Comparison of ENCODE assay signal across 8 cellular contexts in genomic region chr17:44210342-44211192, GRCh38. TPM values are rescaled to one million over a fixed set of nuclear protein-coding genes. Genes with fewer than 3 reads are reported as not detected.
DNase-seq lines count a peak whose midpoint lies in the region; ATAC-seq and TF ChIP-seq lines count a peak whose summit lies in the region.

No MANE protein-coding gene starts in this region.

- DNase-seq in CD4-positive, alpha-beta T cell, result peak; percentile 83 to 93 (median 90)
- peak; percentile 38 for DNase-seq in SKM-1 (lab: John Stamatoyannopoulos, UW; ENCODE audit: unreplicated experiment)
- DNase-seq in cardiac muscle cell (ENCODE audit: low read depth in 1 of 2, low spot score in 1 of 2), result peak; percentile 88 to 93
- DNase-seq in progenitor cell of endocrine pancreas (ENCODE audit: low spot score, unreplicated experiment), result peak; percentile 77
- peak; percentile 86 for DNase-seq in ureter (ENCODE audit: low spot score)

- H3K9me3 ChIP-seq in CD4-positive, alpha-beta T cell (ENCODE audit: control insufficient read depth, low read length), result no peaks in the 10 kb centered on the region
- no peaks in the 10 kb centered on the region for H3K9me3 ChIP-seq in cardiac muscle cell (ENCODE audit: low read depth)

- POLR2A ChIA-PET in CD4-positive, alpha-beta T cell (lab: Charles Lee), result interaction anchor here (0.5 to 4.9 kb wide), 13 partner anchors 10 to 334 kb away, joined by 3 to 84 read pairs (median 12); partner anchors contain the start of genes ATXN7L3, GRN, HDAC5 and SLC25A39

- CTCF ChIA-PET in CD4-positive, alpha-beta T cell (lab: Charles Lee), result interaction anchor here (0.6 to 3.3 kb wide), 35 partner anchors 8 to 853 kb away, joined by 3 to 37 read pairs (median 4); partner anchors contain the start of genes ATXN7L3, GRN, HDAC5 and HROB

- H3K9me3 Mint-ChIP-seq in CD4-positive, alpha-beta T cell, result no peaks in the 10 kb centered on the region
- H3K9me3 Mint-ChIP-seq in IgD-negative memory B cell (no peaks in the 10 kb centered on the region), progenitor cell of endocrine pancreas (ENCODE audit: low read depth) (no peaks in the 10 kb centered on the region)
- H3K9me3 Mint-ChIP-seq in activated naive CD8-positive, alpha-beta T cell (ENCODE audit: low read depth), result no peaks in the 10 kb centered on the region

- peaks cover 36% of the 10 kb centered on the region for H3K36me3 ChIP-seq in cardiac muscle cell

- H3K27ac ChIP-seq in CD4-positive, alpha-beta T cell (ENCODE audit: low read depth, low read length), result peak overlapping the region; percentile 53
- H3K27ac ChIP-seq in cardiac muscle cell, result peak overlapping the region; percentile 26

- H3K36me3 Mint-ChIP-seq in CD4-positive, alpha-beta T cell (ENCODE audit: low read depth), result peaks cover 78% of the 10 kb centered on the region
- H3K36me3 Mint-ChIP-seq in IgD-negative memory B cell, result peaks cover 3% of the 10 kb centered on the region
- H3K36me3 Mint-ChIP-seq in activated naive CD8-positive, alpha-beta T cell, result peaks cover 10% of the 10 kb centered on the region
- H3K36me3 Mint-ChIP-seq in progenitor cell of endocrine pancreas (ENCODE audit: insufficient read depth), result peaks cover 32% of the 10 kb centered on the region

- peak overlapping the region; percentile 65 for H3K4me3 Mint-ChIP-seq in CD4-positive, alpha-beta T cell
- H3K4me3 Mint-ChIP-seq in IgD-negative memory B cell (peak overlapping the region in 3 of 4 donors; percentile 28 to 84 (median 34)), progenitor cell of endocrine pancreas (ENCODE audit: low read depth) (no peak overlapping the region)
- H3K4me3 Mint-ChIP-seq in activated naive CD8-positive, alpha-beta T cell, result peak overlapping the region; percentile 74

- TF ChIP-seq CTCF in CD4-positive, alpha-beta T cell (IDR thresholded peaks at IDR 0.05), result peak; percentile 98
- TF ChIP-seq CTCF in cardiac muscle cell (IDR thresholded peaks at IDR 0.05; ENCODE audit: low read depth, low read length), result peak; percentile 98
- TF ChIP-seq CTCF in progenitor cell of endocrine pancreas (IDR thresholded peaks at IDR 0.05; ENCODE audit: unreplicated experiment), result peak; percentile 96

- peaks cover 41% of the 10 kb centered on the region for H3K4me1 Mint-ChIP-seq in CD4-positive, alpha-beta T cell (ENCODE audit: low read depth)
- H3K4me1 Mint-ChIP-seq in IgD-negative memory B cell (peaks cover 9 to 36% (median 33%) of the 10 kb centered on the region in 3 donors), progenitor cell of endocrine pancreas (ENCODE audit: low read depth) (no peaks in the 10 kb centered on the region)
- peaks cover 66% of the 10 kb centered on the region for H3K4me1 Mint-ChIP-seq in activated naive CD8-positive, alpha-beta T cell (ENCODE audit: low read depth)

- no peaks in the 10 kb centered on the region for H3K4me1 ChIP-seq in cardiac muscle cell (ENCODE audit: low read depth)

- no peaks in the 10 kb centered on the region for H3K27me3 ChIP-seq in CD4-positive, alpha-beta T cell (ENCODE audit: control insufficient read depth, insufficient read depth, low read length)
- no peaks in the 10 kb centered on the region for H3K27me3 ChIP-seq in cardiac muscle cell

- intact Hi-C loops in CD4-positive, alpha-beta T cell (cut with DNase I, micrococcal nuclease), result loop anchor here (1.0 kb wide), 4 partner anchors 8 to 140 kb away; partner anchors contain the start of gene GRN (in 1 of the 2)

- ATAC-seq in CD4-positive, alpha-beta T cell (ENCODE audit: poor library complexity), result peak; percentile 97
- peak; percentile 78 for ATAC-seq in GM19467 (IDR thresholded peaks at IDR 0.05; ENCODE audit: unreplicated experiment)

- peak overlapping the region; percentile 59 for H3K27ac Mint-ChIP-seq in CD4-positive, alpha-beta T cell
- peak overlapping the region in 2 of 3 donors; percentile 88 to 93 for H3K27ac Mint-ChIP-seq in IgD-negative memory B cell
- H3K27ac Mint-ChIP-seq in activated naive CD8-positive, alpha-beta T cell, result peak overlapping the region; percentile 82
- no peak overlapping the region for H3K27ac Mint-ChIP-seq in progenitor cell of endocrine pancreas

- H3K4me3 ChIP-seq in cardiac muscle cell, result no peak overlapping the region

- no peaks in the 10 kb centered on the region for H3K27me3 Mint-ChIP-seq in CD4-positive, alpha-beta T cell
- H3K27me3 Mint-ChIP-seq in IgD-negative memory B cell, result no peaks in the 10 kb centered on the region
- H3K27me3 Mint-ChIP-seq in activated naive CD8-positive, alpha-beta T cell, result no peaks in the 10 kb centered on the region
- no peaks in the 10 kb centered on the region for H3K27me3 Mint-ChIP-seq in progenitor cell of endocrine pancreas

RNA-seq across cellular contexts. Expression of gene UBTF, which starts 8.9 kb away (rescaled TPM):
- total RNA-seq in CD4-positive, alpha-beta T cell, result 100 to 1,000 TPM; 148 to 158 TPM
- polyA plus RNA-seq in IgD-negative memory B cell (74.3 TPM), cardiac muscle cell (51.1 and 52.1 TPM in 2 replicates)
- total RNA-seq in cardiac muscle cell (70.6 and 75.0 TPM in 2 replicates), progenitor cell of endocrine pancreas (94.2 and 100 TPM in 2 replicates), ureter (108 TPM)

RNA-seq across cellular contexts. Expression of gene ATXN7L3, which starts 10.9 kb away (rescaled TPM):
- total RNA-seq in CD4-positive, alpha-beta T cell, result 10 to 100 TPM; 85.2 to 99.2 TPM
- 15.4 TPM for polyA plus RNA-seq in IgD-negative memory B cell
- total RNA-seq in cardiac muscle cell, result 79.0 and 91.0 TPM in 2 replicates
- polyA plus RNA-seq in cardiac muscle cell, result 24.7 and 31.4 TPM in 2 replicates
- 117 and 135 TPM in 2 replicates for total RNA-seq in progenitor cell of endocrine pancreas
- total RNA-seq in ureter, result 66.7 TPM

RNA-seq across cellular contexts. Expression of gene TMUB2, which starts 23.8 kb away (rescaled TPM):
- total RNA-seq in CD4-positive, alpha-beta T cell, result 10 to 100 TPM; 33.3 to 34.8 TPM
- polyA plus RNA-seq in IgD-negative memory B cell, result 43.0 TPM
- 31.3 and 43.9 TPM in 2 replicates for total RNA-seq in cardiac muscle cell
- 40.5 and 50.7 TPM in 2 replicates for polyA plus RNA-seq in cardiac muscle cell
- 48.5 and 50.3 TPM in 2 replicates for total RNA-seq in progenitor cell of endocrine pancreas
- total RNA-seq in ureter, result 41.4 TPM

RNA-seq across cellular contexts. Expression of gene ASB16, which starts 40.1 kb away (rescaled TPM):
- under 1 TPM in 1 of 2 experiments, not detected in 1; 0.11 TPM for total RNA-seq in CD4-positive, alpha-beta T cell
- polyA plus RNA-seq in IgD-negative memory B cell, result not detected
- total RNA-seq in cardiac muscle cell, result 3.1 and 6.4 TPM in 2 replicates
- polyA plus RNA-seq in cardiac muscle cell, result 5.5 and 6.4 TPM in 2 replicates
- 0.49 and 0.89 TPM in 2 replicates for total RNA-seq in progenitor cell of endocrine pancreas
- total RNA-seq in ureter, result 0.36 TPM

RNA-seq across cellular contexts. Expression of gene SLC4A1, which starts 57.4 kb away (rescaled TPM):
- total RNA-seq in CD4-positive, alpha-beta T cell, result not detected
- polyA plus RNA-seq in IgD-negative memory B cell (not detected), cardiac muscle cell (not detected in 2 replicates)
- total RNA-seq in cardiac muscle cell (not detected in 2 replicates), progenitor cell of endocrine pancreas (not detected in 2 replicates), ureter (0.08 TPM)

Comparison
In these comparisons a context has a peak if more than half of its experiments do, and no peak if none do; other contexts are left out.
1. DNase-seq: peak in every context shown above with its lines; median percentile 90 in cardiac muscle cell; 90 in CD4-positive, alpha-beta T cell; 86 in ureter; 77 in progenitor cell of endocrine pancreas; 38 in SKM-1.